In the genomic region with DNA sequence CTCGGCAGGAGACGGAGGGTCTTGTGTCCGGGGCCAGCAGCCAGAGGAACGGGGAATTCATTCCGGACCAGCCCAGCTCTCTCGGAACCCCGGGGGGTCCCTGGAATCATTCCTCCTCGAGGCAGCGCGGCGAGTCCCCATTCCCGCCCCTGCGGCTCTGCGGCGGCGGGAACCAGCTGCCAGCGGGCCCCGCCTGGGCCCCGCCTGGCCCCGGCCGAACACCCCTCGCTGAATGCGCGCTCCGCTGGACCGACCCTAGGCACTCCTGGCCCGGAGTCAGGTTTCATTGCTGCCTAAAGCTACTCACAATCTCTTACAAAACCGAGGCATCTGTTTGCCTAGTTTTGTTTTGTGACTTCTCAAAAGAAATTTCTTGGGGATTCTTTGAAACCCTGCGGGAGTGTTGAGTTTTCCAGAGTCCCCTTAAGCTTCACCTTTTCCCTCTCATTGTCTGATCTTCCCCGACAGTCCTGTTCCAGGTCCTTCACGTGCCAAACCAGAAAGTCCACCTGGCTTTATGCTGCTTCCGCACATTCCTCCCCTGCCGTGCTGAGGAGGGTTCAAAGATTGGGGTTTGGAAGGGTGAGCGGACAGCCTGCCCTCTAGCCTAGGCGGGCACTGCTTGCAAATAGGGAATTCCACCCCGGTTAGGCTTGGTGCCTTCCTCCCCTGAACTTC, we compare ENCODE assay signal across 8 cellular contexts. TPM values are rescaled to one million over a fixed set of nuclear protein-coding genes. Genes with fewer than 3 reads are reported as not detected.
A peak's percentile ranks its signal among the peaks of the same experiment; 100 is the strongest.
DNase-seq lines count a peak whose midpoint lies in the region; ATAC-seq and TF ChIP-seq lines count a peak whose summit lies in the region.

No MANE protein-coding gene starts in this region.

- no peak for TF ChIP-seq CTCF in HFF-Myc (IDR thresholded peaks at IDR 0.05; ENCODE audit: low read depth, low read length, missing control alignments)
- no peak for TF ChIP-seq CTCF in body of pancreas (IDR thresholded peaks at IDR 0.05)

- H3K27me3 ChIP-seq in body of pancreas = no peaks in the 10 kb centered on the region

- DNase-seq in NCI-H2171 treated with DMSO at 0.1 percent for 48 hours (lab: John Stamatoyannopoulos, UW) (peak; percentile 27), NCI-H2171 (lab: John Stamatoyannopoulos, UW) (no peak), HFF-Myc (ENCODE audit: extremely low read depth, low read depth) (no peak), NCI-H1105 treated with DMSO at 0.1 percent for 48 hours (lab: John Stamatoyannopoulos, UW) (peak; percentile 11), body of pancreas (peak; percentile 43 to 64 (median 48)), islet precursor cell (peak; percentile 75), A172 (ENCODE audit: low spot score) (no peak)
- DNase-seq in stimulated activated CD8-positive, alpha-beta memory T cell treated with anti-CD3 and anti-CD28 coated beads, Interleukin-4, amount 100 ng/mL, for 48 hours = peak; percentile 35

- H3K4me3 ChIP-seq in HFF-Myc (replicated peaks; ENCODE audit: low read depth, low read length) (peak overlapping the region; percentile 54), body of pancreas (peak overlapping the region; percentile 54 to 79)

- whole genome bisulfite sequencing in body of pancreas, 2 donors = 1% methylated on average over 19 to 36 of the region's 36 CpGs

- peak in 2 of 3 donors; percentile 0 to 39 for TF ChIP-seq POLR2A in body of pancreas (IDR thresholded peaks at IDR 0.05)

- ATAC-seq in body of pancreas = peak; percentile 64

- no peaks in the 10 kb centered on the region for H3K36me3 ChIP-seq in body of pancreas (replicated peaks in 1 of 2; ENCODE audit: insufficient read depth in 1 of 2, low read depth in 2 of 2)

- H3K27ac ChIP-seq in body of pancreas = peak overlapping the region; percentile 59 to 83 (median 80)

- peaks cover 19% of the 10 kb centered on the region for H3K4me1 ChIP-seq in body of pancreas

- intact Hi-C loops in body of pancreas (cut with DNase I) = no loop called here

- H3K9me3 ChIP-seq in body of pancreas = no peaks in the 10 kb centered on the region

RNA-seq across cellular contexts. Expression of a gene that starts 0.8 kb away (rescaled TPM):
- 10 to 100 TPM; 23.9 to 28.7 TPM for total RNA-seq in body of pancreas
- total RNA-seq in A172 (2014; rRNA removed; shearing (Covaris generic)) = 9.1 and 10.3 TPM in 2 replicates

RNA-seq across cellular contexts. Expression of a gene that starts 48.7 kb away (rescaled TPM):
- 1 to 10 TPM; 3.0 to 5.7 TPM for total RNA-seq in body of pancreas
- total RNA-seq in A172 (2014; rRNA removed; shearing (Covaris generic)) = 6.6 and 7.7 TPM in 2 replicates

Comparison
In these comparisons a context has a peak if more than half of its experiments do, and no peak if none do; other contexts are left out.
1. DNase-seq: peak in NCI-H2171 treated with DMSO at 0.1 percent for 48 hours (single experiment), NCI-H1105 treated with DMSO at 0.1 percent for 48 hours (single experiment), body of pancreas (4 of 4), islet precursor cell (single experiment) and stimulated activated CD8-positive, alpha-beta memory T cell treated with anti-CD3 and anti-CD28 coated beads, Interleukin-4, amount 100 ng/mL, for 48 hours (single experiment); none in NCI-H2171 (single experiment), HFF-Myc (single experiment) and A172 (single experiment).